In the genomic region with DNA sequence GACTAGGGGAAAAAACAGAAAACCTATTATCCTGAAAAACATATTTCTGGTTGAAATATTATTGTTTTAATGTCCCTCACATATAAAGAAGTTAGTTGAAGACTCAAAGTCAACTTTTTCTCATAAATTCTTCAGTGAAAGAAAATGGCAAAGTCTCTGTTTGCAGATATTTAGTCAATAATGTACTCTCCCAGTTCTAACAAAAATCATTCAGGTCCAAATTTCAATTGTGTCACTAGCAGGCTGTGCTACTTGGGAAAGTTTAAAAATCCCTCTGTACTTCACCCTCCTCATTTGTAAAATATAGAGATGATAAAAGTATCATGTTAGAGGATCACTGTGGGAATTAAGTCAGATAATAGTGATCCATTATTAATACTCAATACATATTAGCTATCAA, we compare ENCODE assay signal across 7 cellular contexts.
"Had no signal": no experiment of that assay in that cellular context is flagged by ENCODE, and none has a peak within 500 bp of the region (broad histone marks: within the 10 kb centered on the region; RNA-seq: fewer than 3 reads in every experiment).

No MANE protein-coding gene starts in this region.

- H3K4me3 ChIP-seq: GM23338 had no signal

- H3K27ac Mint-ChIP-seq: GM23338, H9, IgD-negative memory B cell had no signal

- H3K4me2 ChIP-seq: GM23338 had no signal

- H3K27me3 Mint-ChIP-seq: IgD-negative memory B cell had no signal

- H3K4me1 Mint-ChIP-seq: GM23338, H9, IgD-negative memory B cell had no signal

- H3K36me3 Mint-ChIP-seq: IgD-negative memory B cell had no signal

- DNase-seq: H9, HCEC 1CT had no signal

- FAIRE-seq: H1, H54, HTR-8/SVneo had no signal

- H3K9me3 Mint-ChIP-seq: GM23338 had no signal

- ATAC-seq: GM23338 had no signal

- H2AFZ ChIP-seq: GM23338 had no signal

- H3K4me3 Mint-ChIP-seq: GM23338, H9, IgD-negative memory B cell had no signal
